ENCODE assay signal across 8 cellular contexts in the genomic region with DNA sequence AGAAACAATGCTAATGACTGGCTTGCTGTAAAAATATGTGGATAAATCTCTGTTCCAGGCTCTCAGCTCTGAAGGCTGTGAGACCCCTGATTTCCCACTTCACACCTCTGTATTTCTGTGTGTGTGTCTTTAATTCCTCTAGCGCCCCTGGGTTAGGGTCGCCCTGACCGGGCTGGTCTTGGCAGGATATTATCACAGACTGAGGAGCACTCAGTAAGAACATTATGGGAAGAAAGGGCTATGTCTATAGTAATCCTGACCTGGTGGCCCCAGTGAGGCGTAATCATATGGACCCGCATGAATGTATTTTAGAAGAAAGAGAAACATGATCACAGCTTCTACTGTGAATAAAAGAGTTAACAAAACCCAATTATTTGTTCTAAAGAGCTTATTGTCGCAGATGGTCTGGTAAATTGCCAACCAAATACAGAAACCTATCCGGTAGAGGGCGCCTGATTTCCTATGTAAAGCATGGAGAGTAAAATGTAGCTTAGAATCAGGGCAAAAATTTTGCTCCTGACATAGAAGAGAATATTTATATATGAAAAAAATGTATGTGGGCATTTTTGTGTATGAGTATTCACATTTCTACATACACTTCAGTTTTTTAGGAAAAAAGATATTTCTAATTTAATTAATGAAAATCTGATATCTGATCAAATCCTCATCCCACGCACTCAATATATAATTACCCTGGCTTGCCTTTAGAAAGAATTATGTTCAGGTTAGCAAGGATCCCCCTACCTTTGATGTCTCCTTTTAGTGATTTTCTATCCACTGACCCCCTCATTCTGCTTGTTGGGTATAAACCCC. TPM values are rescaled to one million over a fixed set of nuclear protein-coding genes. Genes with fewer than 3 reads are reported as not detected.
DNase-seq lines count a peak whose midpoint lies in the region; ATAC-seq, FAIRE-seq and TF ChIP-seq lines count a peak whose summit lies in the region.

No MANE protein-coding gene starts in this region.

- POLR2A ChIA-PET in activated B cell treated with CpG ODN at 0.5 μM for 24 hours (lab: Charles Lee) = no interaction called here

- H3K36me3 ChIP-seq in small intestine (ENCODE audit: control insufficient read depth in 2 of 2, insufficient read depth in 2 of 2, low read length in 2 of 2) = no peaks in the 10 kb centered on the region

- TF ChIP-seq CTCF in activated B cell treated with CpG ODN at 0.5 μM for 24 hours (IDR thresholded peaks at IDR 0.05) (peak; percentile 29), fibroblast of pulmonary artery (IDR thresholded peaks at IDR 0.05; ENCODE audit: low read length, missing control alignments) (peak; percentile 73)

- H3K27ac Mint-ChIP-seq in activated B cell treated with CpG ODN at 0.5 μM for 24 hours = no peak overlapping the region

- peaks cover 44% of the 10 kb centered on the region for H3K27me3 Mint-ChIP-seq in activated B cell treated with CpG ODN at 0.5 μM for 24 hours

- H3K4me1 Mint-ChIP-seq in activated B cell treated with CpG ODN at 0.5 μM for 24 hours = peaks cover 10% of the 10 kb centered on the region

- H3K9me3 Mint-ChIP-seq in activated B cell treated with CpG ODN at 0.5 μM for 24 hours = no peaks in the 10 kb centered on the region

- CTCF ChIA-PET in activated B cell treated with CpG ODN at 0.5 μM for 24 hours (lab: Charles Lee) = interaction anchor here (0.6 to 1.9 kb wide), 23 partner anchors 9 to 113 kb away, joined by 3 to 12 read pairs (median 4); no protein-coding TSS in a partner anchor

- H3K4me3 Mint-ChIP-seq in activated B cell treated with CpG ODN at 0.5 μM for 24 hours = no peak overlapping the region

- peak; percentile 31 for DNase-seq in activated gamma-delta T cell treated with Interleukin-2 at 50 U/mL for 16 hours
- DNase-seq in activated gamma-delta T cell (lab: John Stamatoyannopoulos, UW) = no peak
- DNase-seq in NCI-H1092 (lab: John Stamatoyannopoulos, UW) = peak; percentile 41
- no peak for DNase-seq in activated B cell treated with CpG ODN at 0.5 μM for 24 hours
- peak; percentile 86 for DNase-seq in fibroblast of pulmonary artery (ENCODE audit: low read depth)
- DNase-seq in small intestine = peak; percentile 68
- no peak for DNase-seq in activated effector memory CD4-positive, alpha-beta T cell treated with anti-CD3 and anti-CD28 coated beads, Interleukin-2, amount 50 U/mL, for 16 hours

- intact Hi-C loops in activated B cell treated with CpG ODN at 0.5 μM for 24 hours (cut with micrococcal nuclease) = no loop called here

- FAIRE-seq in small intestine (lab: Jason Lieb, UNC) = no peak

- no peaks in the 10 kb centered on the region for H3K36me3 Mint-ChIP-seq in activated B cell treated with CpG ODN at 0.5 μM for 24 hours (ENCODE audit: low read depth)

- peaks cover 0 to 4% of the 10 kb centered on the region in 2 donors for H3K27me3 ChIP-seq in small intestine (ENCODE audit: control insufficient read depth in 2 of 2, insufficient read depth in 2 of 2, low read length in 2 of 2)

- no peaks in the 10 kb centered on the region for H3K9me3 ChIP-seq in small intestine (ENCODE audit: control insufficient read depth, low read depth)

- no peak for ATAC-seq in activated B cell treated with CpG ODN at 0.5 μM for 24 hours (ENCODE audit: low read depth)
- no peak for ATAC-seq in HG02798 (IDR thresholded peaks at IDR 0.05; ENCODE audit: poor library complexity, unreplicated experiment)

- H3K4me1 ChIP-seq in small intestine (ENCODE audit: control insufficient read depth in 2 of 2, insufficient read depth in 1 of 2, low read depth in 1 of 2, low read length in 1 of 2) = no peaks in the 10 kb centered on the region

- H3K27ac ChIP-seq in small intestine (ENCODE audit: low read depth in 1 of 2, low read length in 1 of 2) = no peak overlapping the region

- WGBS in small intestine, 3 donors = 40 to 59% (median 51%) methylated on average over 9 of the region's 9 CpGs

- H3K4me3 ChIP-seq in fibroblast of pulmonary artery (replicated peaks; ENCODE audit: low read depth, low read length) (no peak overlapping the region), small intestine (ENCODE audit: low read depth in 1 of 2, low read length in 2 of 2) (no peak overlapping the region)

RNA-seq across cellular contexts. Expression of a gene that starts 5.8 kb away (rescaled TPM):
- not detected in 2 replicates for total RNA-seq in activated B cell treated with CpG ODN at 0.5 μM for 24 hours
- not detected for polyA plus RNA-seq in small intestine

RNA-seq across cellular contexts. Expression of a gene that starts 25.5 kb away (rescaled TPM):
- not detected in 2 replicates for total RNA-seq in activated B cell treated with CpG ODN at 0.5 μM for 24 hours
- not detected for polyA plus RNA-seq in small intestine

RNA-seq across cellular contexts. Expression of a gene that starts 47.7 kb away (rescaled TPM):
- total RNA-seq in activated B cell treated with CpG ODN at 0.5 μM for 24 hours = not detected in 2 replicates
- 1 to 10 TPM in 2 of 3 donors, under 1 TPM in 1; 0.73 to 5.4 (median 1.9) TPM for polyA plus RNA-seq in small intestine

RNA-seq across cellular contexts. Expression of a gene that starts 49.2 kb away (rescaled TPM):
- not detected in 2 replicates for total RNA-seq in activated B cell treated with CpG ODN at 0.5 μM for 24 hours
- polyA plus RNA-seq in small intestine = not detected

Comparison
In these comparisons a context has a peak if more than half of its experiments do, and no peak if none do; other contexts are left out.
1. DNase-seq: peak in activated gamma-delta T cell treated with Interleukin-2 at 50 U/mL for 16 hours (single experiment), NCI-H1092 (single experiment), fibroblast of pulmonary artery (single experiment) and small intestine (single experiment); none in activated gamma-delta T cell (single experiment), activated B cell treated with CpG ODN at 0.5 μM for 24 hours (single experiment) and activated effector memory CD4-positive, alpha-beta T cell treated with anti-CD3 and anti-CD28 coated beads, Interleukin-2, amount 50 U/mL, for 16 hours (single experiment).